ENCODE assay signal across 1 cellular context in the genomic region with DNA sequence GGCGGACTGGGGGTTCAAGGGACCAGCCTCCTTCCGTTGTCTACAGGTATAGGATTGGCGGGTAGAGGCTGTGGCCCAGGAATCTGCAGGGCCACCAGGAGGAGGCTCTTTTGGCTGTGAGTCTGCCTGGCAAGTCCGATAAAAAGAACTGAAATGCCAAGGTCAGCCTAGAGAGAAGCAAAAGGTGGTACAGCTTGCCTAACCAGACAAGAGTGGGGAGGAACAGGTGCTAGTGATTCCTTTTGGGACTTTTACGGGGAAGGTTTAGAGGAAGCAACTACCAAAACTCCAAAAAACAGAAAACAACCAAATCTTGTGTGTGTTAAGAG.
TF ChIP-seq lines count a peak whose summit lies in the region.

No MANE protein-coding gene starts in this region.

TF ChIP-seq in HepG2, 621 proteins besides CTCF, POLR2A, EP300 and RAD21 (continued from another document):
- TF ChIP-seq, protein P1, sequence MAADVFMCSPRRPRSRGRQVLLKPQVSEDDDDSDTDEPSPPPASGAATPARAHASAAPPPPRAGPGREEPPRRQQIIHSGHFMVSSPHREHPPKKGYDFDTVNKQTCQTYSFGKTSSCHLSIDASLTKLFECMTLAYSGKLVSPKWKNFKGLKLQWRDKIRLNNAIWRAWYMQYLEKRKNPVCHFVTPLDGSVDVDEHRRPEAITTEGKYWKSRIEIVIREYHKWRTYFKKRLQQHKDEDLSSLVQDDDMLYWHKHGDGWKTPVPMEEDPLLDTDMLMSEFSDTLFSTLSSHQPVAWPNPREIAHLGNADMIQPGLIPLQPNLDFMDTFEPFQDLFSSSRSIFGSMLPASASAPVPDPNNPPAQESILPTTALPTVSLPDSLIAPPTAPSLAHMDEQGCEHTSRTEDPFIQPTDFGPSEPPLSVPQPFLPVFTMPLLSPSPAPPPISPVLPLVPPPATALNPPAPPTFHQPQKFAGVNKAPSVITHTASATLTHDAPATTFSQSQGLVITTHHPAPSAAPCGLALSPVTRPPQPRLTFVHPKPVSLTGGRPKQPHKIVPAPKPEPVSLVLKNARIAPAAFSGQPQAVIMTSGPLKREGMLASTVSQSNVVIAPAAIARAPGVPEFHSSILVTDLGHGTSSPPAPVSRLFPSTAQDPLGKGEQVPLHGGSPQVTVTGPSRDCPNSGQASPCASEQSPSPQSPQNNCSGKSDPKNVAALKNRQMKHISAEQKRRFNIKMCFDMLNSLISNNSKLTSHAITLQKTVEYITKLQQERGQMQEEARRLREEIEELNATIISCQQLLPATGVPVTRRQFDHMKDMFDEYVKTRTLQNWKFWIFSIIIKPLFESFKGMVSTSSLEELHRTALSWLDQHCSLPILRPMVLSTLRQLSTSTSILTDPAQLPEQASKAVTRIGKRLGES (CRISPR knock-in tag; IDR thresholded peaks at IDR 0.05; ENCODE audit: borderline replicate concordance) = no peak
- no peak for TF ChIP-seq ZNF879 (CRISPR knock-in tag; IDR thresholded peaks at IDR 0.05)
- TF ChIP-seq ZNF446 (CRISPR knock-in tag; IDR thresholded peaks at IDR 0.05) = no peak
- TF ChIP-seq NR2F1 (CRISPR knock-in tag; IDR thresholded peaks at IDR 0.05) = no peak
- no peak; the same call in 1 of the 2 replicates for TF ChIP-seq RCOR2 (CRISPR knock-in tag; IDR thresholded peaks at IDR 0.05)
- 0 out of 2 replicates have a peak, but pooled peaks have one; percentile 6 for TF ChIP-seq ZNF737 (CRISPR knock-in tag; IDR thresholded peaks at IDR 0.05; ENCODE audit: borderline replicate concordance)
- TF ChIP-seq, protein P2, sequence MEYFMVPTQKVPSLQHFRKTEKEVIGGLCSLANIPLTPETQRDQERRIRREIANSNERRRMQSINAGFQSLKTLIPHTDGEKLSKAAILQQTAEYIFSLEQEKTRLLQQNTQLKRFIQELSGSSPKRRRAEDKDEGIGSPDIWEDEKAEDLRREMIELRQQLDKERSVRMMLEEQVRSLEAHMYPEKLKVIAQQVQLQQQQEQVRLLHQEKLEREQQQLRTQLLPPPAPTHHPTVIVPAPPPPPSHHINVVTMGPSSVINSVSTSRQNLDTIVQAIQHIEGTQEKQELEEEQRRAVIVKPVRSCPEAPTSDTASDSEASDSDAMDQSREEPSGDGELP (IDR thresholded peaks at IDR 0.05; ENCODE audit: borderline replicate concordance, low read depth) = no peak
- TF ChIP-seq, protein P3, sequence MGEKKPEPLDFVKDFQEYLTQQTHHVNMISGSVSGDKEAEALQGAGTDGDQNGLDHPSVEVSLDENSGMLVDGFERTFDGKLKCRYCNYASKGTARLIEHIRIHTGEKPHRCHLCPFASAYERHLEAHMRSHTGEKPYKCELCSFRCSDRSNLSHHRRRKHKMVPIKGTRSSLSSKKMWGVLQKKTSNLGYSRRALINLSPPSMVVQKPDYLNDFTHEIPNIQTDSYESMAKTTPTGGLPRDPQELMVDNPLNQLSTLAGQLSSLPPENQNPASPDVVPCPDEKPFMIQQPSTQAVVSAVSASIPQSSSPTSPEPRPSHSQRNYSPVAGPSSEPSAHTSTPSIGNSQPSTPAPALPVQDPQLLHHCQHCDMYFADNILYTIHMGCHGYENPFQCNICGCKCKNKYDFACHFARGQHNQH (CRISPR knock-in tag; IDR thresholded peaks at IDR 0.05) = 0 out of 2 replicates have a peak, but pooled peaks have one; percentile 4
- TF ChIP-seq HCFC1 (IDR thresholded peaks at IDR 0.05; ENCODE audit: low read depth, low read length) = no peak
- TF ChIP-seq, protein P4, sequence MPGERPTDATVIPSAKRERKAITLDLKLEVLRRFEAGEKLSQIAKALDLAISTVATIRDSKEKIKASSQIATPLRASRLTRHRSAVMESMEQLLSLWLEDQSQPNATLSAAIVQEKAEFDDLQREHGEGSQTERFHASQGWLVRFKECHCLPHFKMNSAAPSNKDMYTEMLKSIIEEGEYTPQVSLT (CRISPR knock-in tag; IDR thresholded peaks at IDR 0.05; ENCODE audit: borderline replicate concordance, low read depth) = no peak
- 0 out of 2 replicates have a peak, but pooled peaks have one; percentile 49 for TF ChIP-seq ZMYM2 (CRISPR knock-in tag; IDR thresholded peaks at IDR 0.05)
- TF ChIP-seq ZNF549 (CRISPR knock-in tag; IDR thresholded peaks at IDR 0.05) = no peak
- TF ChIP-seq, protein P5, sequence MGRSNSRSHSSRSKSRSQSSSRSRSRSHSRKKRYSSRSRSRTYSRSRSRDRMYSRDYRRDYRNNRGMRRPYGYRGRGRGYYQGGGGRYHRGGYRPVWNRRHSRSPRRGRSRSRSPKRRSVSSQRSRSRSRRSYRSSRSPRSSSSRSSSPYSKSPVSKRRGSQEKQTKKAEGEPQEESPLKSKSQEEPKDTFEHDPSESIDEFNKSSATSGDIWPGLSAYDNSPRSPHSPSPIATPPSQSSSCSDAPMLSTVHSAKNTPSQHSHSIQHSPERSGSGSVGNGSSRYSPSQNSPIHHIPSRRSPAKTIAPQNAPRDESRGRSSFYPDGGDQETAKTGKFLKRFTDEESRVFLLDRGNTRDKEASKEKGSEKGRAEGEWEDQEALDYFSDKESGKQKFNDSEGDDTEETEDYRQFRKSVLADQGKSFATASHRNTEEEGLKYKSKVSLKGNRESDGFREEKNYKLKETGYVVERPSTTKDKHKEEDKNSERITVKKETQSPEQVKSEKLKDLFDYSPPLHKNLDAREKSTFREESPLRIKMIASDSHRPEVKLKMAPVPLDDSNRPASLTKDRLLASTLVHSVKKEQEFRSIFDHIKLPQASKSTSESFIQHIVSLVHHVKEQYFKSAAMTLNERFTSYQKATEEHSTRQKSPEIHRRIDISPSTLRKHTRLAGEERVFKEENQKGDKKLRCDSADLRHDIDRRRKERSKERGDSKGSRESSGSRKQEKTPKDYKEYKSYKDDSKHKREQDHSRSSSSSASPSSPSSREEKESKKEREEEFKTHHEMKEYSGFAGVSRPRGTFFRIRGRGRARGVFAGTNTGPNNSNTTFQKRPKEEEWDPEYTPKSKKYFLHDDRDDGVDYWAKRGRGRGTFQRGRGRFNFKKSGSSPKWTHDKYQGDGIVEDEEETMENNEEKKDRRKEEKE (IDR thresholded peaks at IDR 0.05) = no peak
- TF ChIP-seq NFATC3 (CRISPR knock-in tag; IDR thresholded peaks at IDR 0.05) = 0 out of 2 replicates have a peak, but pooled peaks have one; percentile 1
- TF ChIP-seq, protein P6, sequence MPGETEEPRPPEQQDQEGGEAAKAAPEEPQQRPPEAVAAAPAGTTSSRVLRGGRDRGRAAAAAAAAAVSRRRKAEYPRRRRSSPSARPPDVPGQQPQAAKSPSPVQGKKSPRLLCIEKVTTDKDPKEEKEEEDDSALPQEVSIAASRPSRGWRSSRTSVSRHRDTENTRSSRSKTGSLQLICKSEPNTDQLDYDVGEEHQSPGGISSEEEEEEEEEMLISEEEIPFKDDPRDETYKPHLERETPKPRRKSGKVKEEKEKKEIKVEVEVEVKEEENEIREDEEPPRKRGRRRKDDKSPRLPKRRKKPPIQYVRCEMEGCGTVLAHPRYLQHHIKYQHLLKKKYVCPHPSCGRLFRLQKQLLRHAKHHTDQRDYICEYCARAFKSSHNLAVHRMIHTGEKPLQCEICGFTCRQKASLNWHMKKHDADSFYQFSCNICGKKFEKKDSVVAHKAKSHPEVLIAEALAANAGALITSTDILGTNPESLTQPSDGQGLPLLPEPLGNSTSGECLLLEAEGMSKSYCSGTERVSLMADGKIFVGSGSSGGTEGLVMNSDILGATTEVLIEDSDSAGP (CRISPR knock-in tag; IDR thresholded peaks at IDR 0.05; ENCODE audit: borderline replicate concordance) = 0 out of 2 replicates have a peak, but pooled peaks have one; percentile 7
- TF ChIP-seq ZKSCAN8 (CRISPR knock-in tag; IDR thresholded peaks at IDR 0.05; ENCODE audit: borderline replicate concordance) = 0 out of 2 replicates have a peak, but pooled peaks have one; percentile 1
- TF ChIP-seq, protein P7, sequence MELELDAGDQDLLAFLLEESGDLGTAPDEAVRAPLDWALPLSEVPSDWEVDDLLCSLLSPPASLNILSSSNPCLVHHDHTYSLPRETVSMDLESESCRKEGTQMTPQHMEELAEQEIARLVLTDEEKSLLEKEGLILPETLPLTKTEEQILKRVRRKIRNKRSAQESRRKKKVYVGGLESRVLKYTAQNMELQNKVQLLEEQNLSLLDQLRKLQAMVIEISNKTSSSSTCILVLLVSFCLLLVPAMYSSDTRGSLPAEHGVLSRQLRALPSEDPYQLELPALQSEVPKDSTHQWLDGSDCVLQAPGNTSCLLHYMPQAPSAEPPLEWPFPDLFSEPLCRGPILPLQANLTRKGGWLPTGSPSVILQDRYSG (CRISPR knock-in tag; IDR thresholded peaks at IDR 0.05) = no peak
- no peak for TF ChIP-seq ZNF75D (CRISPR knock-in tag; IDR thresholded peaks at IDR 0.05; ENCODE audit: borderline replicate concordance)
- TF ChIP-seq ZNF816 (CRISPR knock-in tag; IDR thresholded peaks at IDR 0.05; ENCODE audit: borderline replicate concordance) = no peak
- TF ChIP-seq, protein P8, sequence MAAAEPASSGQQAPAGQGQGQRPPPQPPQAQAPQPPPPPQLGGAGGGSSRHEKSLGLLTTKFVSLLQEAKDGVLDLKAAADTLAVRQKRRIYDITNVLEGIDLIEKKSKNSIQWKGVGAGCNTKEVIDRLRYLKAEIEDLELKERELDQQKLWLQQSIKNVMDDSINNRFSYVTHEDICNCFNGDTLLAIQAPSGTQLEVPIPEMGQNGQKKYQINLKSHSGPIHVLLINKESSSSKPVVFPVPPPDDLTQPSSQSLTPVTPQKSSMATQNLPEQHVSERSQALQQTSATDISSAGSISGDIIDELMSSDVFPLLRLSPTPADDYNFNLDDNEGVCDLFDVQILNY (CRISPR knock-in tag; conservative IDR thresholded peaks at IDR 0.05) = no peak
- TF ChIP-seq ZFX (CRISPR knock-in tag; IDR thresholded peaks at IDR 0.05; ENCODE audit: low read depth) = no peak
- TF ChIP-seq, protein P9, sequence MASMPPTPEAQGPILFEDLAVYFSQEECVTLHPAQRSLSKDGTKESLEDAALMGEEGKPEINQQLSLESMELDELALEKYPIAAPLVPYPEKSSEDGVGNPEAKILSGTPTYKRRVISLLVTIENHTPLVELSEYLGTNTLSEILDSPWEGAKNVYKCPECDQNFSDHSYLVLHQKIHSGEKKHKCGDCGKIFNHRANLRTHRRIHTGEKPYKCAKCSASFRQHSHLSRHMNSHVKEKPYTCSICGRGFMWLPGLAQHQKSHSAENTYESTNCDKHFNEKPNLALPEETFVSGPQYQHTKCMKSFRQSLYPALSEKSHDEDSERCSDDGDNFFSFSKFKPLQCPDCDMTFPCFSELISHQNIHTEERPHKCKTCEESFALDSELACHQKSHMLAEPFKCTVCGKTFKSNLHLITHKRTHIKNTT (CRISPR knock-in tag; IDR thresholded peaks at IDR 0.05) = no peak
- no peak for TF ChIP-seq ZNF20 (CRISPR knock-in tag; IDR thresholded peaks at IDR 0.05)
- TF ChIP-seq, protein P10, sequence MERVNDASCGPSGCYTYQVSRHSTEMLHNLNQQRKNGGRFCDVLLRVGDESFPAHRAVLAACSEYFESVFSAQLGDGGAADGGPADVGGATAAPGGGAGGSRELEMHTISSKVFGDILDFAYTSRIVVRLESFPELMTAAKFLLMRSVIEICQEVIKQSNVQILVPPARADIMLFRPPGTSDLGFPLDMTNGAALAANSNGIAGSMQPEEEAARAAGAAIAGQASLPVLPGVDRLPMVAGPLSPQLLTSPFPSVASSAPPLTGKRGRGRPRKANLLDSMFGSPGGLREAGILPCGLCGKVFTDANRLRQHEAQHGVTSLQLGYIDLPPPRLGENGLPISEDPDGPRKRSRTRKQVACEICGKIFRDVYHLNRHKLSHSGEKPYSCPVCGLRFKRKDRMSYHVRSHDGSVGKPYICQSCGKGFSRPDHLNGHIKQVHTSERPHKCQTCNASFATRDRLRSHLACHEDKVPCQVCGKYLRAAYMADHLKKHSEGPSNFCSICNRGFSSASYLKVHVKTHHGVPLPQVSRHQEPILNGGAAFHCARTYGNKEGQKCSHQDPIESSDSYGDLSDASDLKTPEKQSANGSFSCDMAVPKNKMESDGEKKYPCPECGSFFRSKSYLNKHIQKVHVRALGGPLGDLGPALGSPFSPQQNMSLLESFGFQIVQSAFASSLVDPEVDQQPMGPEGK (CRISPR knock-in tag; IDR thresholded peaks at IDR 0.05) = no peak
- 0 out of 2 replicates have a peak, but pooled peaks have one; percentile 12 for TF ChIP-seq ZFP1 (CRISPR knock-in tag; IDR thresholded peaks at IDR 0.05)
